In genomic region chr5:112329429-112330090, GRCh38 we compare ENCODE assay signal across 9 cellular contexts.
DNase-seq lines count a peak whose midpoint lies in the region; ATAC-seq and FAIRE-seq lines count a peak whose summit lies in the region.
"Had no signal": no experiment of that assay in that cellular context is flagged by ENCODE, and none has a peak within 500 bp of the region (broad histone marks: within the 10 kb centered on the region; RNA-seq: fewer than 3 reads in every experiment).

No MANE protein-coding gene starts in this region.

- H3K27me3 ChIP-seq in small intestine (ENCODE audit: control insufficient read depth in 2 of 2, insufficient read depth in 2 of 2, low read length in 2 of 2) = no peaks in the 10 kb centered on the region

- no peak overlapping the region for H3K4me3 ChIP-seq in small intestine (ENCODE audit: low read depth in 1 of 2, low read length in 2 of 2)

- H3K27me3 Mint-ChIP-seq in natural killer cell treated with Interleukin-12 subunit alpha and Interleukin-12 subunit beta and Interleukin-15 and Interleukin-18, amount 100 ng/mL, for 72 hours = peaks cover 0 to 7% of the 10 kb centered on the region in 2 donors

- peak overlapping the region in 1 of 2 donors; percentile 32 for H3K27ac Mint-ChIP-seq in natural killer cell treated with Interleukin-12 subunit alpha and Interleukin-12 subunit beta and Interleukin-15 and Interleukin-18, amount 100 ng/mL, for 72 hours

- no peaks in the 10 kb centered on the region for H3K4me1 ChIP-seq in small intestine (ENCODE audit: control insufficient read depth in 2 of 2, insufficient read depth in 1 of 2, low read depth in 1 of 2, low read length in 1 of 2)

- no peaks in the 10 kb centered on the region for H3K36me3 Mint-ChIP-seq in natural killer cell treated with Interleukin-12 subunit alpha and Interleukin-12 subunit beta and Interleukin-15 and Interleukin-18, amount 100 ng/mL, for 72 hours

- ATAC-seq in GM19025 (IDR thresholded peaks at IDR 0.05; ENCODE audit: low read depth, unreplicated experiment) (peak; percentile 80), HG02623 (IDR thresholded peaks at IDR 0.05; ENCODE audit: unreplicated experiment) (peak; percentile 92)
- ATAC-seq in natural killer cell treated with Interleukin-12 subunit alpha and Interleukin-12 subunit beta and Interleukin-15 and Interleukin-18, amount 100 ng/mL, for 72 hours = peak in 1 of 2 donors; percentile 81

- no peak for FAIRE-seq in small intestine (lab: Jason Lieb, UNC)

- WGBS in small intestine, 3 donors = 25 to 42% (median 34%) methylated on average over 5 of the region's 5 CpGs

- H3K36me3 ChIP-seq in small intestine (ENCODE audit: control insufficient read depth in 2 of 2, insufficient read depth in 2 of 2, low read length in 2 of 2) = no peaks in the 10 kb centered on the region

- peak overlapping the region; percentile 56 for H3K4me3 Mint-ChIP-seq in natural killer cell treated with Interleukin-12 subunit alpha and Interleukin-12 subunit beta and Interleukin-15 and Interleukin-18, amount 100 ng/mL, for 72 hours

- no peaks in the 10 kb centered on the region for H3K9me3 ChIP-seq in small intestine (ENCODE audit: control insufficient read depth, low read depth)

- peaks cover 9 to 20% of the 10 kb centered on the region in 2 donors for H3K4me1 Mint-ChIP-seq in natural killer cell treated with Interleukin-12 subunit alpha and Interleukin-12 subunit beta and Interleukin-15 and Interleukin-18, amount 100 ng/mL, for 72 hours (ENCODE audit: low read depth in 2 of 2)

- no peaks in the 10 kb centered on the region for H3K9me3 Mint-ChIP-seq in natural killer cell treated with Interleukin-12 subunit alpha and Interleukin-12 subunit beta and Interleukin-15 and Interleukin-18, amount 100 ng/mL, for 72 hours

- H3K27ac ChIP-seq in small intestine (ENCODE audit: low read depth in 1 of 2, low read length in 1 of 2) = no peak overlapping the region
- H3K27ac ChIP-seq: HL-60 had no signal

- DNase-seq in NAMALWA (ENCODE audit: low spot score) = peak; percentile 67
- no peak for DNase-seq in natural killer cell treated with Interleukin-12 subunit alpha and Interleukin-12 subunit beta and Interleukin-15 and Interleukin-18, amount 100 ng/mL, for 72 hours (ENCODE audit: low spot score)
- DNase-seq in SKM-1 (lab: John Stamatoyannopoulos, UW; ENCODE audit: unreplicated experiment) = no peak
- DNase-seq in stimulated activated CD4-positive, alpha-beta T cell treated with anti-CD3 and anti-CD28 coated beads, Interleukin-4, amount 100 ng/mL, for 4 hours = no peak
- DNase-seq in small intestine = no peak
- DNase-seq: SHP77 treated with DMSO at 0.1 percent for 48 hours had no signal
